In the genomic region with DNA sequence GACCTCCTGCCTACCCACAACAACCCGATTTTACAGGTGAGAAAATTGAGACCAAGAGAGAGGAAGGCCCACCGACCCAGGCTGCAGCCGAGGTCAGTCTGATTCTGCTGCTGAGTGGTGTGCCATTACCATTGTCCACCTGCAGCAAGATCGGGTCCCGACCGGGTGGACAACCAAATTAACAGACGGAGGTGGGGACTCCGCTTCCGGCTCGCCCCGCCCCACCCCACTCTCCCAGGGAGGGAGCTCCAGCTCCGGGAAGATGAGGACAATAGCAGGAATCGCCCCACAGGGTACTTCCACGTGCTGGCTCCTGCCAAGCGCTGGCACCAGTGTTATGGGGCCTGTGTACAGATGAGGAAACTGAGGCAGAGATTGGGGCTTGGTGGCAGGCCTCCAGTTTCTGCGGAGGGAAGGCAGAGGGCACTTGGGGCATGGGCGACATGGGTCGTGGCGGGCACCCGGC, we compare ENCODE assay signal across 9 cellular contexts. TPM values are rescaled to one million over a fixed set of nuclear protein-coding genes. Genes with fewer than 3 reads are reported as not detected.
DNase-seq lines count a peak whose midpoint lies in the region; ATAC-seq, FAIRE-seq and TF ChIP-seq lines count a peak whose summit lies in the region.
"Had no signal": no experiment of that assay in that cellular context is flagged by ENCODE, and none has a peak within 500 bp of the region (broad histone marks: within the 10 kb centered on the region; RNA-seq: fewer than 3 reads in every experiment).

No MANE protein-coding gene starts in this region.

- no peak for ATAC-seq in activated T-cell treated with anti-CD3 and anti-CD28 coated beads, Interleukin-2, amount 50 U/mL, for 4 hours
- ATAC-seq in upper lobe of left lung (ENCODE audit: low FRiP score in 2 of 2), result peak in 1 of 2 donors; percentile 38

- no peak for DNase-seq in activated T-cell treated with anti-CD3 and anti-CD28 coated beads, Interleukin-2, amount 50 U/mL, for 4 hours
- DNase-seq in activated T-cell treated with anti-CD3 and anti-CD28 coated beads for 4 hours (no peak), choroid plexus epithelial cell (ENCODE audit: low read depth) (no peak), mesendoderm (no peak), upper lobe of left lung (peak in 1 of 2 donors; percentile 82), GM12891 (ENCODE audit: insufficient read length, low spot score) (no peak), NCI-H2171 (lab: John Stamatoyannopoulos, UW) (no peak), DMS114 treated with DMSO at 0.1 percent for 48 hours (lab: John Stamatoyannopoulos, UW; ENCODE audit: unreplicated experiment) (no peak)

- H3K9me3 Mint-ChIP-seq in activated T-cell treated with anti-CD3 and anti-CD28 coated beads, Interleukin-2, amount 50 U/mL, for 4 hours, result no peaks in the 10 kb centered on the region

- no peak overlapping the region for H3K27ac ChIP-seq in mesendoderm (ENCODE audit: low read depth, low read length)
- H3K27ac ChIP-seq in upper lobe of left lung, result peak overlapping the region in 1 of 4 donors; percentile 38
- H3K27ac ChIP-seq: HL-60 had no signal

- H2BK120ac ChIP-seq in mesendoderm (ENCODE audit: low read depth, low read length), result no peak overlapping the region

- no CpG with 5 or more reads among the region's 20 CpGs for WGBS in mesendoderm (ENCODE audit: extremely low coverage, insufficient coverage, low lambda C conversion rate)
- WGBS in upper lobe of left lung, 2 donors, result 7 to 14% methylated on average over 9 to 20 of the region's 20 CpGs

- no peak overlapping the region for H2BK15ac ChIP-seq in mesendoderm (replicated peaks; ENCODE audit: low read depth)

- H3K36me3 ChIP-seq in mesendoderm (ENCODE audit: control insufficient read depth, insufficient read depth, low read length), result no peaks in the 10 kb centered on the region
- no peaks in the 10 kb centered on the region for H3K36me3 ChIP-seq in upper lobe of left lung

- no peak for FAIRE-seq in GM12891 (lab: Jason Lieb, UNC)

- peak overlapping the region; percentile 94 for H3K9ac ChIP-seq in mesendoderm (ENCODE audit: low read length)

- H3K4me3 Mint-ChIP-seq in activated T-cell treated with anti-CD3 and anti-CD28 coated beads, Interleukin-2, amount 50 U/mL, for 4 hours, result peak overlapping the region; percentile 69

- no peaks in the 10 kb centered on the region for H3K4me1 ChIP-seq in mesendoderm (ENCODE audit: control insufficient read depth, low read depth, low read length)
- peaks cover 15 to 24% (median 19%) of the 10 kb centered on the region in 4 donors for H3K4me1 ChIP-seq in upper lobe of left lung

- peak overlapping the region; percentile 3 for H3K18ac ChIP-seq in mesendoderm (ENCODE audit: low read length)

- peaks cover 51% of the 10 kb centered on the region for H3K27me3 Mint-ChIP-seq in activated T-cell treated with anti-CD3 and anti-CD28 coated beads, Interleukin-2, amount 50 U/mL, for 4 hours (ENCODE audit: low read depth)

- peak overlapping the region; percentile 29 for H3K4ac ChIP-seq in mesendoderm (ENCODE audit: low read depth, low read length)

- no peak overlapping the region for H3K23ac ChIP-seq in mesendoderm (ENCODE audit: low read length)

- TF ChIP-seq CTCF in choroid plexus epithelial cell (conservative IDR thresholded peaks at IDR 0.05; ENCODE audit: low read depth, low read length) (no peak), upper lobe of left lung (IDR thresholded peaks at IDR 0.05) (no peak)

- TF ChIP-seq EP300 in upper lobe of left lung (IDR thresholded peaks at IDR 0.05), result no peak

- no peaks in the 10 kb centered on the region for H3K9me3 ChIP-seq in upper lobe of left lung

- peak overlapping the region; percentile 98 for H3K56ac ChIP-seq in mesendoderm (ENCODE audit: low read length)

- H3K4me3 ChIP-seq in choroid plexus epithelial cell (ENCODE audit: low read depth, low read length) (peak overlapping the region; percentile 95), mesendoderm (ENCODE audit: low read length) (no peak overlapping the region), upper lobe of left lung (peak overlapping the region in 3 of 4 donors; percentile 56 to 63 (median 61))

- peak overlapping the region; percentile 96 for H3K4me2 ChIP-seq in mesendoderm (ENCODE audit: low read length)

- no peak overlapping the region for H4K8ac ChIP-seq in mesendoderm (ENCODE audit: low read depth, low read length)

- no peak for TF ChIP-seq POLR2A in upper lobe of left lung (IDR thresholded peaks at IDR 0.05)
- no peak for TF ChIP-seq POLR2A in GM12891 (IDR thresholded peaks at IDR 0.05; ENCODE audit: low read depth, low read length)

- H3K4me1 Mint-ChIP-seq in activated T-cell treated with anti-CD3 and anti-CD28 coated beads, Interleukin-2, amount 50 U/mL, for 4 hours (ENCODE audit: low read depth), result peaks cover 10% of the 10 kb centered on the region

- H2AK5ac ChIP-seq in mesendoderm (ENCODE audit: low read length), result no peak overlapping the region

- H3K27me3 ChIP-seq in mesendoderm (ENCODE audit: insufficient read depth, low read length, poor library complexity) (no peaks in the 10 kb centered on the region), upper lobe of left lung (peaks cover 0 to 8% (median 3%) of the 10 kb centered on the region in 4 donors)

- no peak overlapping the region for H4K5ac ChIP-seq in mesendoderm (ENCODE audit: low read length)

- no peaks in the 10 kb centered on the region for H3K36me3 Mint-ChIP-seq in activated T-cell treated with anti-CD3 and anti-CD28 coated beads, Interleukin-2, amount 50 U/mL, for 4 hours (ENCODE audit: insufficient read depth)

- H3K79me1 ChIP-seq in mesendoderm (ENCODE audit: low read length), result no peaks in the 10 kb centered on the region

- H3K79me2 ChIP-seq in mesendoderm (ENCODE audit: control insufficient read depth, insufficient read depth, low read length), result no peaks in the 10 kb centered on the region

- H2BK5ac ChIP-seq in mesendoderm (ENCODE audit: low read length), result no peak overlapping the region

TF ChIP-seq in GM12891, 5 proteins besides CTCF, POLR2A, EP300 and RAD21:
- TF ChIP-seq TAF1 (IDR thresholded peaks at IDR 0.05; ENCODE audit: low read depth, low read length), result no peak
- no peak for TF ChIP-seq POLR2AphosphoS5 (IDR thresholded peaks at IDR 0.05; ENCODE audit: low read depth, low read length)
TF ChIP-seq in GM12891: peak in this region for 0.

RNA-seq across cellular contexts. Expression of gene KDELR3, which starts 0.4 kb away (rescaled TPM):
- total RNA-seq in activated T-cell treated with anti-CD3 and anti-CD28 coated beads, Interleukin-2, amount 50 U/mL, for 4 hours, result under 1 TPM in 2 of 3 donors, not detected in 1; 0.21 to 0.35 TPM
- 5.6 TPM for polyA plus RNA-seq in mesendoderm (2013, experiment 1 of 2)
- 6.0 TPM for polyA plus RNA-seq in mesendoderm (2013, experiment 2 of 2)
- 10 to 100 TPM in 2 of 6 donors, 1 to 10 TPM in 4; 7.3 to 14.2 (median 9.7) TPM for total RNA-seq in upper lobe of left lung
- 0.69 TPM for polyA plus RNA-seq in GM12891 (2012; ENCODE audit: low read depth, missing spikeins)

RNA-seq across cellular contexts. Expression of gene KCNJ4, which starts 12.5 kb away (rescaled TPM):
- total RNA-seq in activated T-cell treated with anti-CD3 and anti-CD28 coated beads, Interleukin-2, amount 50 U/mL, for 4 hours, result not detected
- 0.14 TPM for polyA plus RNA-seq in mesendoderm (2013, experiment 1 of 2)
- polyA plus RNA-seq in mesendoderm (2013, experiment 2 of 2), result 0.14 TPM
- not detected for total RNA-seq in upper lobe of left lung
- polyA plus RNA-seq in GM12891 (2012; ENCODE audit: low read depth, missing spikeins), result not detected

RNA-seq across cellular contexts. Expression of gene DDX17, which starts 38.6 kb away (rescaled TPM):
- 100 to 1,000 TPM; 228 to 276 (median 251) TPM for total RNA-seq in activated T-cell treated with anti-CD3 and anti-CD28 coated beads, Interleukin-2, amount 50 U/mL, for 4 hours
- polyA plus RNA-seq in mesendoderm (2013, experiment 1 of 2), result 135 TPM
- polyA plus RNA-seq in mesendoderm (2013, experiment 2 of 2), result 135 TPM
- total RNA-seq in upper lobe of left lung, result 1,000 to 10,000 TPM in 2 of 6 donors, 100 to 1,000 TPM in 4; 428 to 2,078 (median 621) TPM
- polyA plus RNA-seq in GM12891 (2012; ENCODE audit: low read depth, missing spikeins), result 142 TPM

Comparison
In these comparisons a context has a peak if more than half of its experiments do, and no peak if none do; other contexts are left out.
1. RNA of gene KDELR3, which starts 0.4 kb away (total RNA-seq): 7.3 to 14.2 TPM in upper lobe of left lung; 0.21 to 0.35 TPM in activated T-cell treated with anti-CD3 and anti-CD28 coated beads, Interleukin-2, amount 50 U/mL, for 4 hours; every median in the first group is over 4 times any median in the second.